ENCODE assay signal across 8 cellular contexts in the genomic region with DNA sequence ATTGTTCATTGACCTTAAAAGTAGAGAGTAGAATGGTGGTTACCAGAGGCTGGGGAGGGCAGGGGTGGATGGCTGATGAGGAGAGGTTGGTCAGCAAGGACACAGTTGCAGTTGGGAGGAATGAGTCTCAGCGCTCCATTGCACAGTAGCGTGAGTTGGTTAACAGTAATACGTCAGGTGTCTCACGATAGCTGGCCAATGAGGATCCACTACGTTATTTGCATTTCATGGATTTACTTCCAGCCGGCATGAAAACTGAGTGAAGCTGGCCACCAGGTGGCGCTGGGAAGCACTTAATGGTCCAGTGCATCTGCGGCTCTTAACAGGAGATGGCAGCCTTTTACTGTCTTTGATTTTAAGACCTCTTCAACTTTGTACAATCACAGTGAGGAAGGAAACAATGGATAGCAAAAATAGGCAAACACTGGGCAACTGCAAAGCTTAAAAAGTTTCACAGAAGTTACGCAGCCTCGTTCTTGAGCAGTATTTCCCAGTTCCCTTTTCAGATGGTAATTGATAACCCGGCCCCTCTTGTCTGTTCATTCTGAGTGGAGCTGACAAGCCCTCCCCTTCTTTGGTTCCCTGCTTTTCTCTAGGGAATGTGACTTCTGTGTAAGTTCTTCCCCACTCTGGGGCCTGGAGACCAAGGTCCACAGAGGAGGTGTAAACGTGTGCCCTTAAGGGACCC. TPM values are rescaled to one million over a fixed set of nuclear protein-coding genes. Genes with fewer than 3 reads are reported as not detected.
DNase-seq lines count a peak whose midpoint lies in the region; ATAC-seq and TF ChIP-seq lines count a peak whose summit lies in the region.

No MANE protein-coding gene starts in this region.

- CTCF ChIA-PET in PC-9 (lab: Charles Lee) = interaction anchor here (0.8 to 2.3 kb wide), 10 partner anchors 35 to 583 kb away, joined by 3 to 21 read pairs (median 4); a partner anchor contains a TSS

- H3K4me1 Mint-ChIP-seq in GM23338 (peaks cover 10% of the 10 kb centered on the region), nephron (peaks cover 42% of the 10 kb centered on the region)

- no peak overlapping the region for H3K4me3 ChIP-seq in GM23338
- H3K4me3 ChIP-seq in PC-9 = no peak overlapping the region

- H3K36me3 ChIP-seq in GM23338 (ENCODE audit: insufficient read depth) (no peaks in the 10 kb centered on the region), PC-9 (ENCODE audit: low read depth) (no peaks in the 10 kb centered on the region)

- BruUV-seq in PC-9 (replicated peaks; lab: Mats Ljungman, UMichigan) = no TSS peak

- peak; percentile 95 for ATAC-seq in GM23338

- H3K27me3 Mint-ChIP-seq in GM23338 (ENCODE audit: insufficient read depth, low read depth, poor library complexity) (peaks cover 2% of the 10 kb centered on the region), nephron (ENCODE audit: low read depth) (peaks cover 6% of the 10 kb centered on the region)

- POLR2A ChIA-PET in PC-9 (lab: Charles Lee; ENCODE audit: unreplicated experiment) = interaction anchor here (0.6 to 1.2 kb wide), 5 partner anchors 57 to 565 kb away, joined by 3 to 6 read pairs (median 5); no protein-coding TSS in a partner anchor

- H3K27ac Mint-ChIP-seq in GM23338 = peak overlapping the region; percentile 89; the same call in 1 of the 2 replicates
- peak overlapping the region; percentile 58 to 80 (median 59) for H3K27ac Mint-ChIP-seq in nephron

- H3K4me1 ChIP-seq in GM23338 (ENCODE audit: insufficient read depth) (peaks cover 3% of the 10 kb centered on the region; the same call in 1 of the 2 replicates), PC-9 (replicated peaks; ENCODE audit: insufficient read depth) (peaks cover 41% of the 10 kb centered on the region)

- peak overlapping the region; percentile 51; the same call in 2 of the 3 replicates for H3K4me3 Mint-ChIP-seq in GM23338
- no peak overlapping the region for H3K4me3 Mint-ChIP-seq in nephron

- H3K27me3 ChIP-seq in GM23338 (ENCODE audit: insufficient read depth) (no peaks in the 10 kb centered on the region), PC-9 (ENCODE audit: insufficient read depth, low read depth) (no peaks in the 10 kb centered on the region)

- intact Hi-C loops in PC-9 (cut with micrococcal nuclease; ENCODE audit: unreplicated experiment) = loop anchor here (1.0 to 5.0 kb wide), 9 partner anchors 92 to 698 kb away; no protein-coding TSS in a partner anchor

- no peaks in the 10 kb centered on the region; the same call in 2 of the 3 replicates for H3K9me3 Mint-ChIP-seq in GM23338
- H3K9me3 Mint-ChIP-seq in nephron = no peaks in the 10 kb centered on the region

- H4K20me1 ChIP-seq in GM23338 (replicated peaks; ENCODE audit: insufficient read depth) (no peaks in the 10 kb centered on the region), PC-9 (ENCODE audit: insufficient read depth) (no peaks in the 10 kb centered on the region)

- DNase-seq in Daoy (ENCODE audit: low read depth) (peak; percentile 86), GM23338 (ENCODE audit: low spot score) (peak; percentile 97), Kasumi-1 (lab: John Stamatoyannopoulos, UW) (peak; percentile 95 to 96), PC-9 (peak; percentile 81 to 91), fibroblast of gingiva (ENCODE audit: low read depth) (peak; percentile 92)
- DNase-seq in activated T-cell treated with anti-CD3 and anti-CD28 coated beads, Interleukin-2, amount 50 U/mL, for 1 hour = peak; percentile 86
- peak; percentile 76 for DNase-seq in stimulated activated naive CD4-positive, alpha-beta T cell treated with Interleukin-2 at 50 U/mL for 16 hours (lab: John Stamatoyannopoulos, UW)

- H3K27ac ChIP-seq in GM23338 (ENCODE audit: low read depth) = no peak overlapping the region
- H3K27ac ChIP-seq in PC-9 = peak overlapping the region; percentile 88

- H3K9me3 ChIP-seq in PC-9 (ENCODE audit: insufficient read depth, low read depth) = 0 out of 2 replicates have a peak, but pooled peaks cover 5% of the 10 kb centered on the region

- H2AFZ ChIP-seq in GM23338 (no peak overlapping the region; the same call in 1 of the 2 replicates), PC-9 (peak overlapping the region; percentile 44)

- H3F3A ChIP-seq in GM23338 (replicated peaks; ENCODE audit: low read depth) (no peaks in the 10 kb centered on the region), PC-9 (ENCODE audit: insufficient read depth, low read depth) (peaks cover 20% of the 10 kb centered on the region)

- H3K36me3 Mint-ChIP-seq in GM23338 (ENCODE audit: low read depth) (no peaks in the 10 kb centered on the region; the same call in 2 of the 3 replicates), nephron (ENCODE audit: low read depth) (no peaks in the 10 kb centered on the region)

- H3K79me2 ChIP-seq in GM23338 (replicated peaks; ENCODE audit: insufficient read depth) (no peaks in the 10 kb centered on the region), PC-9 (ENCODE audit: low read depth) (no peaks in the 10 kb centered on the region)

- H3K9me2 ChIP-seq in GM23338 (ENCODE audit: insufficient read depth) (no peaks in the 10 kb centered on the region), PC-9 (ENCODE audit: insufficient read depth) (no peaks in the 10 kb centered on the region)

- peak; percentile 100 for TF ChIP-seq CTCF in GM23338 (conservative IDR thresholded peaks at IDR 0.05; ENCODE audit: low read depth in 2 of 2)
- TF ChIP-seq CTCF in PC-9 (conservative IDR thresholded peaks at IDR 0.05) = peak; percentile 93
- TF ChIP-seq CTCF in nephron (IDR thresholded peaks at IDR 0.05; ENCODE audit: unreplicated experiment in 3 of 3) = peak; percentile 96 to 100 (median 98)

- H3K4me2 ChIP-seq in GM23338 = no peak overlapping the region
- peak overlapping the region; percentile 45; the same call in 1 of the 2 replicates for H3K4me2 ChIP-seq in PC-9

TF ChIP-seq in GM23338, 12 proteins besides CTCF, POLR2A, EP300 and RAD21:
- no peak for TF ChIP-seq JUNB (IDR thresholded peaks at IDR 0.05; ENCODE audit: unreplicated experiment)
- TF ChIP-seq STAT1 (IDR thresholded peaks at IDR 0.05; ENCODE audit: unreplicated experiment) = no peak
- TF ChIP-seq CREB1 (CRISPR knock-in tag; IDR thresholded peaks at IDR 0.05; ENCODE audit: low read depth) = peak; percentile 71
- no peak for TF ChIP-seq EZH2 (IDR thresholded peaks at IDR 0.05; ENCODE audit: low read depth, unreplicated experiment)

RNA-seq across cellular contexts. Expression of a gene that starts 23.7 kb away (rescaled TPM):
- total RNA-seq in Daoy (2014; rRNA removed; shearing (Covaris generic)) = not detected in 2 replicates
- total RNA-seq in GM23338 (2014; rRNA removed; shearing (Covaris generic)) = 3.3 and 4.3 TPM in 2 replicates
- 2.2 and 3.4 TPM in 2 replicates for polyA plus RNA-seq in GM23338 (2016; fragmentation: Nextera tagmentation; extraction: Ambion mirVana)
- total RNA-seq in PC-9 (2021) = 1.9 and 2.0 TPM in 2 replicates
